In genomic region chr4:14768449-14768848, GRCh38 we compare ENCODE assay signal across 1 cellular context.
TF ChIP-seq lines count a peak whose summit lies in the region.

No MANE protein-coding gene starts in this region.

TF ChIP-seq in GM23338, 12 proteins besides CTCF, POLR2A, EP300 and RAD21 (continued from another document):
- TF ChIP-seq ZNF114 (CRISPR knock-in tag; IDR thresholded peaks at IDR 0.05) (no peak), EZH2 (IDR thresholded peaks at IDR 0.05; ENCODE audit: low read depth, unreplicated experiment) (no peak), ZNF462 (CRISPR knock-in tag; IDR thresholded peaks at IDR 0.05) (no peak)
